In genomic region chr11:130234315-130234714, GRCh38 we compare ENCODE assay signal across 23 cellular contexts.
"Had no signal": no experiment of that assay in that cellular context is flagged by ENCODE, and none has a peak within 500 bp of the region (broad histone marks: within the 10 kb centered on the region; RNA-seq: fewer than 3 reads in every experiment).

No MANE protein-coding gene starts in this region.

- H3K4me3 ChIP-seq: MG63, SJCRH30 had no signal

- H3K4me1 ChIP-seq: SJCRH30 had no signal

- H3K9me3 ChIP-seq: MG63, SJCRH30 had no signal

- H3K27me3 ChIP-seq: MG63, SJCRH30 had no signal

- H3K27ac ChIP-seq: RWPE1, SJCRH30 had no signal

- DNase-seq: KBM-7, MG63, NCI-H1092, NCI-H1105 treated with DMSO at 0.1 percent for 48 hours, NCI-H1417 treated with DMSO at 0.1 percent for 48 hours, NCI-H146, NCI-H1694 treated with DMSO at 0.1 percent for 48 hours, NCI-H1930, NCI-H2081, NCI-H2107, NCI-H226, NCI-H446, NCI-H510A, NCI-H524 treated with DMSO at 0.1 percent for 48 hours, NCI-H69, NCI-H774, PC-3, SHP77, SJCRH30, T-helper 1 cell had no signal

- ATAC-seq: Panc1, PC-3, SK-N-SH treated with all-trans-retinoic acid at 6 μM for 48 hours had no signal
